Comparison of ENCODE assay signal across 14 cellular contexts in the genomic region with DNA sequence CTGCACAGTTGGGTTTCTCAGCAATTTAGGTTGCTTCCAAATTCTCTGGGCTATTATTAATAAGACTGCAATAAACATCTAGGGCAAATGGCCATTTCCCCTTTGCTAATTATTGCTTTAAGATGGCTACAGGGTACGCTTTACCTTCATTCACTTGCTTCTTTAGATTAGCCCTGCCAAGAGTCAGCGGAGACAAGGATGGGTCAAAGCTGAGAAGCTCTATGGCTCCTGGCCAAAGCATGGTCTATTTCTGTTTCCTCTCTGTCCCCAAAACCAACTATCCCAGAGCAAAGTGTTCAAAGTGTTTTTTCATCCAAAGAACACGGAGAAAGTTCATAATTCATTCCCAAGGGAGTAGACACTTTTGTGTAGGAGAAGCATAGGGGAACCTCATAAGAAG.
"Had no signal": no experiment of that assay in that cellular context is flagged by ENCODE, and none has a peak within 500 bp of the region (broad histone marks: within the 10 kb centered on the region; RNA-seq: fewer than 3 reads in every experiment).

No MANE protein-coding gene starts in this region.

- ATAC-seq: effector memory CD8-positive, alpha-beta T cell; left colon; naive thymus-derived CD8-positive, alpha-beta T cell; upper lobe of right lung had no signal

- DNase-seq: effector memory CD8-positive, alpha-beta T cell; esophagus squamous epithelium; kidney; left colon; mammary epithelial cell; naive thymus-derived CD8-positive, alpha-beta T cell; small intestine; stimulated activated CD4-positive, alpha-beta T cell treated with anti-CD3 and anti-CD28 coated beads, Interleukin-12 subunit alpha, Interleukin-12 subunit beta, amount 100 ng/mL, for 4 hours; stimulated activated naive CD4-positive, alpha-beta T cell treated with Interleukin-2 at 50 U/mL for 16 hours; upper lobe of right lung had no signal

- H3K27me3 ChIP-seq: esophagus squamous epithelium, neutrophil, tibial nerve, upper lobe of right lung, vagina had no signal

- H3K27ac Mint-ChIP-seq: dendritic cell treated with granulocyte-macrophage colony-stimulating factor and Interleukin-4, amounts not matched to agents 40 ng/mL and 50 ng/mL, for 4 days had no signal

- H3K27me3 Mint-ChIP-seq: dendritic cell treated with granulocyte-macrophage colony-stimulating factor and Interleukin-4, amounts not matched to agents 40 ng/mL and 50 ng/mL, for 4 days; effector memory CD8-positive, alpha-beta T cell; naive thymus-derived CD8-positive, alpha-beta T cell had no signal

- H3K4me3 Mint-ChIP-seq: dendritic cell treated with granulocyte-macrophage colony-stimulating factor and Interleukin-4, amounts not matched to agents 40 ng/mL and 50 ng/mL, for 4 days; effector memory CD8-positive, alpha-beta T cell; naive thymus-derived CD8-positive, alpha-beta T cell had no signal

- H3K9me3 Mint-ChIP-seq: effector memory CD8-positive, alpha-beta T cell had no signal

- H3K9me3 ChIP-seq: esophagus squamous epithelium, neutrophil, tibial nerve, upper lobe of right lung, vagina had no signal

- H3K4me1 ChIP-seq: tibial nerve, vagina had no signal

- H3K27ac ChIP-seq: esophagus squamous epithelium, neutrophil, tibial nerve, upper lobe of right lung, vagina had no signal

- H3K4me3 ChIP-seq: esophagus squamous epithelium, tibial nerve, upper lobe of right lung, vagina had no signal
